Comparison of ENCODE assay signal across 19 cellular contexts in genomic region chr19:55602104-55603001, GRCh38. TPM values are rescaled to one million over a fixed set of nuclear protein-coding genes. Genes with fewer than 3 reads are reported as not detected.
DNase-seq lines count a peak whose midpoint lies in the region; ATAC-seq, FAIRE-seq and TF ChIP-seq lines count a peak whose summit lies in the region.
"Had no signal": no experiment of that assay in that cellular context is flagged by ENCODE, and none has a peak within 500 bp of the region (broad histone marks: within the 10 kb centered on the region; RNA-seq: fewer than 3 reads in every experiment).

No MANE protein-coding gene starts in this region.

- H3K36me3 ChIP-seq in RWPE2 (ENCODE audit: low read depth) (peaks cover 13% of the 10 kb centered on the region), keratinocyte (ENCODE audit: control insufficient read depth in 2 of 2, extremely low read depth in 1 of 2, insufficient read depth in 2 of 2, low read length in 2 of 2) (peaks cover 6 to 7% of the 10 kb centered on the region in 2 experiments), pancreas (no peaks in the 10 kb centered on the region)

- H4K20me1 ChIP-seq in keratinocyte (ENCODE audit: control insufficient read depth, extremely low read depth, insufficient read depth, low read length), result no peaks in the 10 kb centered on the region

- ATAC-seq in RWPE2 (ENCODE audit: low read depth), result no peak
- no peak for ATAC-seq in pancreas
- ATAC-seq: CD8-positive, alpha-beta T cell had no signal

- H3K27ac ChIP-seq in RWPE2 (ENCODE audit: poor library complexity, severe bottlenecking), result peak overlapping the region; percentile 83
- peak overlapping the region; percentile 64 for H3K27ac ChIP-seq in keratinocyte (ENCODE audit: control insufficient read depth, insufficient read depth, low read length)
- H3K27ac ChIP-seq in pancreas, result no peak overlapping the region
- H3K27ac ChIP-seq: coronary artery had no signal

- FAIRE-seq in keratinocyte (lab: Jason Lieb, UNC) (no peak), pancreas (lab: Jason Lieb, UNC) (no peak)
- FAIRE-seq: A204.1, astrocyte, small intestine had no signal

- WGBS in pancreas, 2 donors, result 93% methylated on average over 60 of the region's 60 CpGs

- peaks cover 28% of the 10 kb centered on the region for H3K36me3 Mint-ChIP-seq in activated CD4-positive, alpha-beta T cell treated with anti-CD3 and anti-CD28 coated beads, Interleukin-2, amount 10 ng/mL, durations not matched to agents 24 days and 14 days (ENCODE audit: low read depth)

- H3K9me1 ChIP-seq in keratinocyte (ENCODE audit: control insufficient read depth, extremely low read depth, insufficient read depth, low read length), result no peaks in the 10 kb centered on the region

- H3K4me1 ChIP-seq in RWPE2 (ENCODE audit: insufficient read depth, poor library complexity, severe bottlenecking), result peaks cover 15% of the 10 kb centered on the region
- H3K4me1 ChIP-seq in keratinocyte (ENCODE audit: control insufficient read depth, extremely low read depth, insufficient read depth, low read length), result peaks cover 23% of the 10 kb centered on the region
- H3K4me1 ChIP-seq in pancreas, result peaks cover 0 to 20% (median 0%) of the 10 kb centered on the region in 3 donors

- H3K27me3 ChIP-seq in RWPE2 (ENCODE audit: insufficient read depth, poor library complexity, severe bottlenecking) (no peaks in the 10 kb centered on the region), keratinocyte (ENCODE audit: control insufficient read depth, extremely low read depth, insufficient read depth, low read length) (no peaks in the 10 kb centered on the region), pancreas (no peaks in the 10 kb centered on the region)

- TF ChIP-seq CTCF in RWPE2 (IDR thresholded peaks at IDR 0.05; ENCODE audit: poor library complexity, severe bottlenecking), result no peak
- TF ChIP-seq CTCF in keratinocyte (optimal IDR thresholded peaks at IDR 0.05 in 1 of 3, IDR thresholded peaks at IDR 0.05 in 1 of 3, conservative IDR thresholded peaks at IDR 0.05 in 1 of 3; ENCODE audit: extremely low read depth in 1 of 3, insufficient read depth in 2 of 3, low read length in 3 of 3), result no peak
- TF ChIP-seq CTCF in pancreas (IDR thresholded peaks at IDR 0.05), result no peak

- H3K4me1 Mint-ChIP-seq in activated CD4-positive, alpha-beta T cell treated with anti-CD3 and anti-CD28 coated beads, Interleukin-2, amount 10 ng/mL, durations not matched to agents 24 days and 14 days, result peaks cover 45% of the 10 kb centered on the region

- H3K4me2 ChIP-seq in keratinocyte (ENCODE audit: control insufficient read depth, extremely low read depth, insufficient read depth, low read depth, low read length), result no peak overlapping the region

- H3K4me3 ChIP-seq in RWPE2 (ENCODE audit: severe bottlenecking), result no peak overlapping the region
- H3K4me3 ChIP-seq in keratinocyte (ENCODE audit: control insufficient read depth in 2 of 3, extremely low read depth in 1 of 3, insufficient read depth in 2 of 3, low read depth in 1 of 3, low read length in 3 of 3), result no peak overlapping the region
- H3K4me3 ChIP-seq in pancreas, result no peak overlapping the region

- dilution Hi-C loops in keratinocyte (cut with MboI; ENCODE audit: extremely low pct_ligation_motif_present, low sequenced_read_pairs), result no loop called here

- DNase-seq in activated CD4-positive, alpha-beta T cell treated with anti-CD3 and anti-CD28 coated beads, Interleukin-2, amount 10 ng/mL, durations not matched to agents 24 days and 14 days, result peak; percentile 60
- DNase-seq in activated CD4-positive, alpha-beta T cell treated with anti-CD3 and anti-CD28 coated beads for 4 hours, result no peak
- DNase-seq in RWPE2 (ENCODE audit: low spot score) (no peak), keratinocyte (ENCODE audit: low read depth, low spot score) (no peak), pancreas (peak in 5 of 6 donors; percentile 39 to 83 (median 60)), activated T-cell treated with anti-CD3 and anti-CD28 coated beads for 4 hours (no peak), Kasumi-1 (lab: John Stamatoyannopoulos, UW) (no peak), NCI-H2081 (lab: John Stamatoyannopoulos, UW) (no peak)
- DNase-seq: activated CD8-positive, alpha-beta memory T cell treated with anti-CD3 and anti-CD28 coated beads for 24 hours; CD8-positive, alpha-beta T cell; NCI-H187 treated with DMSO at 0.1 percent for 48 hours; NCI-H510A treated with DMSO at 0.1 percent for 48 hours; OCI-M1; small intestine; stimulated activated naive CD4-positive, alpha-beta T cell treated with Interleukin-2 at 50 U/mL for 16 hours had no signal

- H3K9me3 Mint-ChIP-seq in activated CD4-positive, alpha-beta T cell treated with anti-CD3 and anti-CD28 coated beads, Interleukin-2, amount 10 ng/mL, durations not matched to agents 24 days and 14 days, result peaks cover 3% of the 10 kb centered on the region
- H3K9me3 Mint-ChIP-seq: CD8-positive, alpha-beta T cell had no signal

- no peak overlapping the region for H2AFZ ChIP-seq in keratinocyte (ENCODE audit: control insufficient read depth, low read length)
- H2AFZ ChIP-seq: parathyroid adenoma had no signal

- no peak overlapping the region for H3K9ac ChIP-seq in keratinocyte (ENCODE audit: control insufficient read depth, extremely low read depth, insufficient read depth, low read length)
- H3K9ac ChIP-seq: parathyroid adenoma had no signal

- peaks cover 13% of the 10 kb centered on the region for H3K79me2 ChIP-seq in keratinocyte (ENCODE audit: control insufficient read depth, insufficient read depth, low read length)

- no peak overlapping the region for H3K27ac Mint-ChIP-seq in activated CD4-positive, alpha-beta T cell treated with anti-CD3 and anti-CD28 coated beads, Interleukin-2, amount 10 ng/mL, durations not matched to agents 24 days and 14 days

- intact Hi-C loops in activated CD4-positive, alpha-beta T cell treated with anti-CD3 and anti-CD28 coated beads, Interleukin-2, amount 10 ng/mL, durations not matched to agents 24 days and 14 days (cut with micrococcal nuclease), result no loop called here
- intact Hi-C loops in pancreas (cut with DNase I), result no loop called here

- H3K27me3 Mint-ChIP-seq in activated CD4-positive, alpha-beta T cell treated with anti-CD3 and anti-CD28 coated beads, Interleukin-2, amount 10 ng/mL, durations not matched to agents 24 days and 14 days, result peaks cover 3% of the 10 kb centered on the region

- H3K9me3 ChIP-seq in RWPE2 (ENCODE audit: severe bottlenecking) (no peaks in the 10 kb centered on the region), keratinocyte (ENCODE audit: control insufficient read depth, low read depth, low read length) (no peaks in the 10 kb centered on the region), pancreas (no peaks in the 10 kb centered on the region)

- peak overlapping the region; percentile 87 for H3K4me3 Mint-ChIP-seq in activated CD4-positive, alpha-beta T cell treated with anti-CD3 and anti-CD28 coated beads, Interleukin-2, amount 10 ng/mL, durations not matched to agents 24 days and 14 days

RNA-seq across cellular contexts. Expression of gene ZNF524, which starts 2.3 kb away (rescaled TPM):
- total RNA-seq in activated CD4-positive, alpha-beta T cell treated with anti-CD3 and anti-CD28 coated beads, Interleukin-2, amount 10 ng/mL, durations not matched to agents 24 days and 14 days, result 17.8 and 19.0 TPM in 2 replicates
- polyA plus RNA-seq in keratinocyte, result 2.6 to 6.9 TPM (median 3.1 TPM) in 3 replicates
- 5.6 TPM for polyA plus RNA-seq in keratinocyte (2011; ENCODE audit: low read depth)
- polyA plus RNA-seq in keratinocyte (2011; cell fraction: cytosol; rRNA removed), result 3.3 and 9.9 TPM in 2 replicates
- 2.5 and 4.0 TPM in 2 replicates for polyA plus RNA-seq in keratinocyte (2011; cell fraction: nucleus; rRNA removed)
- polyA plus RNA-seq in keratinocyte (2012; ENCODE audit: low replicate concordance), result 7.2 and 13.5 TPM in 2 replicates
- polyA minus RNA-seq in keratinocyte, result 0.99 to 2.3 TPM (median 1.9 TPM) in 3 replicates
- 17.3 TPM for polyA minus RNA-seq in keratinocyte (2011; cell fraction: cytosol; rRNA and poly(A)+ RNA removed)
- 1.2 and 3.0 TPM in 2 replicates for polyA minus RNA-seq in keratinocyte (2011; cell fraction: nucleus; rRNA and poly(A)+ RNA removed)
- total RNA-seq in pancreas, result 10 to 100 TPM; 17.1 to 37.0 (median 33.1) TPM
- polyA plus RNA-seq in pancreas, result 10 to 100 TPM; 26.7 to 79.4 TPM

RNA-seq across cellular contexts. Expression of gene FIZ1, which starts 3.0 kb away (rescaled TPM):
- total RNA-seq in activated CD4-positive, alpha-beta T cell treated with anti-CD3 and anti-CD28 coated beads, Interleukin-2, amount 10 ng/mL, durations not matched to agents 24 days and 14 days, result 20.4 and 21.4 TPM in 2 replicates
- polyA plus RNA-seq in keratinocyte (2.7 to 3.3 TPM (median 2.7 TPM) in 3 replicates), pancreas (10 to 100 TPM; 12.6 TPM)
- 0.75 TPM for polyA plus RNA-seq in keratinocyte (2011; ENCODE audit: low read depth)
- polyA plus RNA-seq in keratinocyte (2011; cell fraction: cytosol; rRNA removed), result 2.3 and 2.9 TPM in 2 replicates
- polyA plus RNA-seq in keratinocyte (2011; cell fraction: nucleus; rRNA removed), result 5.5 and 6.2 TPM in 2 replicates
- 3.0 and 6.3 TPM in 2 replicates for polyA plus RNA-seq in keratinocyte (2012; ENCODE audit: low replicate concordance)
- polyA minus RNA-seq in keratinocyte, result 1.0 to 4.2 TPM (median 3.2 TPM) in 3 replicates
- 7.3 TPM for polyA minus RNA-seq in keratinocyte (2011; cell fraction: cytosol; rRNA and poly(A)+ RNA removed)
- 2.4 and 4.1 TPM in 2 replicates for polyA minus RNA-seq in keratinocyte (2011; cell fraction: nucleus; rRNA and poly(A)+ RNA removed)
- 10 to 100 TPM in 2 of 6 donors, 1 to 10 TPM in 4; 6.8 to 12.1 (median 8.9) TPM for total RNA-seq in pancreas

RNA-seq across cellular contexts. Expression of gene ZNF865, which starts 3.1 kb away (rescaled TPM):
- total RNA-seq in activated CD4-positive, alpha-beta T cell treated with anti-CD3 and anti-CD28 coated beads, Interleukin-2, amount 10 ng/mL, durations not matched to agents 24 days and 14 days, result 12.2 and 12.5 TPM in 2 replicates
- polyA plus RNA-seq in keratinocyte (1.1 to 2.1 TPM (median 1.7 TPM) in 3 replicates), pancreas (1 to 10 TPM; 5.7 to 9.7 TPM)
- 1.00 TPM for polyA plus RNA-seq in keratinocyte (2011; ENCODE audit: low read depth)
- 0.68 and 2.3 TPM in 2 replicates for polyA plus RNA-seq in keratinocyte (2011; cell fraction: cytosol; rRNA removed)
- polyA plus RNA-seq in keratinocyte (2011; cell fraction: nucleus; rRNA removed), result 3.3 and 6.6 TPM in 2 replicates
- polyA plus RNA-seq in keratinocyte (2012; ENCODE audit: low replicate concordance), result 2.8 and 5.3 TPM in 2 replicates
- 0.29 to 3.3 TPM (median 0.49 TPM) in 3 replicates for polyA minus RNA-seq in keratinocyte
- polyA minus RNA-seq in keratinocyte (2011; cell fraction: cytosol; rRNA and poly(A)+ RNA removed), result 7.1 TPM
- 3.7 and 4.0 TPM in 2 replicates for polyA minus RNA-seq in keratinocyte (2011; cell fraction: nucleus; rRNA and poly(A)+ RNA removed)
- 1 to 10 TPM; 6.6 to 9.0 (median 7.8) TPM for total RNA-seq in pancreas

RNA-seq across cellular contexts. Expression of gene ZNF579, which starts 21.7 kb away (rescaled TPM):
- total RNA-seq in activated CD4-positive, alpha-beta T cell treated with anti-CD3 and anti-CD28 coated beads, Interleukin-2, amount 10 ng/mL, durations not matched to agents 24 days and 14 days, result 9.6 and 10.4 TPM in 2 replicates
- 1.5 to 4.3 TPM (median 2.4 TPM) in 3 replicates for polyA plus RNA-seq in keratinocyte
- polyA plus RNA-seq in keratinocyte (2011; ENCODE audit: low read depth), result 1.2 TPM
- 2.2 and 5.3 TPM in 2 replicates for polyA plus RNA-seq in keratinocyte (2011; cell fraction: cytosol; rRNA removed)
- polyA plus RNA-seq in keratinocyte (2011; cell fraction: nucleus; rRNA removed), result 10.5 and 20.5 TPM in 2 replicates
- polyA plus RNA-seq in keratinocyte (2012; ENCODE audit: low replicate concordance), result 5.7 and 8.6 TPM in 2 replicates
- 1.8 to 27.2 TPM (median 3.9 TPM) in 3 replicates for polyA minus RNA-seq in keratinocyte
- 15.5 TPM for polyA minus RNA-seq in keratinocyte (2011; cell fraction: cytosol; rRNA and poly(A)+ RNA removed)
- 5.2 and 9.3 TPM in 2 replicates for polyA minus RNA-seq in keratinocyte (2011; cell fraction: nucleus; rRNA and poly(A)+ RNA removed)
- 10 to 100 TPM in 1 of 6 donors, 1 to 10 TPM in 5; 6.5 to 12.7 (median 9.2) TPM for total RNA-seq in pancreas
- 10 to 100 TPM; 11.6 to 16.1 TPM for polyA plus RNA-seq in pancreas

RNA-seq across cellular contexts. Expression of gene ZNF784, which starts 22.0 kb away (rescaled TPM):
- total RNA-seq in activated CD4-positive, alpha-beta T cell treated with anti-CD3 and anti-CD28 coated beads, Interleukin-2, amount 10 ng/mL, durations not matched to agents 24 days and 14 days, result 3.6 and 3.7 TPM in 2 replicates
- 1.9 to 2.3 TPM (median 2.1 TPM) in 3 replicates for polyA plus RNA-seq in keratinocyte
- 1.5 TPM for polyA plus RNA-seq in keratinocyte (2011; ENCODE audit: low read depth)
- polyA plus RNA-seq in keratinocyte (2011; cell fraction: cytosol; rRNA removed), result 1.0 and 2.0 TPM in 2 replicates
- polyA plus RNA-seq in keratinocyte (2011; cell fraction: nucleus; rRNA removed), result 3.1 and 3.5 TPM in 2 replicates
- 2.0 and 4.2 TPM in 2 replicates for polyA plus RNA-seq in keratinocyte (2012; ENCODE audit: low replicate concordance)
- 1.6 to 3.7 TPM (median 2.5 TPM) in 3 replicates for polyA minus RNA-seq in keratinocyte
- polyA minus RNA-seq in keratinocyte (2011; cell fraction: cytosol; rRNA and poly(A)+ RNA removed), result 1.9 TPM
- 1.1 and 1.6 TPM in 2 replicates for polyA minus RNA-seq in keratinocyte (2011; cell fraction: nucleus; rRNA and poly(A)+ RNA removed)
- 1 to 10 TPM; 3.7 to 5.8 (median 4.6) TPM for total RNA-seq in pancreas
- 10 to 100 TPM; 10.3 to 12.9 TPM for polyA plus RNA-seq in pancreas

Comparison
In these comparisons a context has a peak if more than half of its experiments do, and no peak if none do; other contexts are left out.
1. DNase-seq: peak in activated CD4-positive, alpha-beta T cell treated with anti-CD3 and anti-CD28 coated beads, Interleukin-2, amount 10 ng/mL, durations not matched to agents 24 days and 14 days (single experiment) and pancreas (5 of 6); none in activated CD4-positive, alpha-beta T cell treated with anti-CD3 and anti-CD28 coated beads for 4 hours (0 of 2), RWPE2 (single experiment), keratinocyte (single experiment), activated T-cell treated with anti-CD3 and anti-CD28 coated beads for 4 hours (single experiment), Kasumi-1 (0 of 2) and NCI-H2081 (0 of 2).
2. H3K27ac ChIP-seq: peak in RWPE2 (single experiment) and keratinocyte (single experiment); none in pancreas (0 of 4).